In genomic region chr11:210122-210802, GRCh38 we compare ENCODE assay signal across 8 cellular contexts. TPM values are rescaled to one million over a fixed set of nuclear protein-coding genes. Genes with fewer than 3 reads are reported as not detected.
DNase-seq lines count a peak whose midpoint lies in the region; ATAC-seq and TF ChIP-seq lines count a peak whose summit lies in the region.

No MANE protein-coding gene starts in this region.

- H3K36me3 ChIP-seq in SJCRH30: peaks cover 53% of the 10 kb centered on the region

- peak overlapping the region; percentile 88; the same call in 1 of the 2 replicates for H3K4me3 ChIP-seq in SJCRH30
- peak overlapping the region; percentile 99 for H3K4me3 ChIP-seq in epithelial cell of proximal tubule (ENCODE audit: low read depth, low read length)
- H3K4me3 ChIP-seq in retinal pigment epithelial cell (ENCODE audit: low read length): peak overlapping the region; percentile 92

- H3K27ac ChIP-seq in SJCRH30: peak overlapping the region; percentile 43

- peaks cover 12% of the 10 kb centered on the region for H3K4me1 ChIP-seq in SJCRH30

- DNase-seq in GM04504 (ENCODE audit: low read depth) (peak; percentile 60), SJCRH30 (peak in 1 of 2 experiments; percentile 34), epithelial cell of proximal tubule (ENCODE audit: low read depth) (peak; percentile 25), retinal pigment epithelial cell (ENCODE audit: low read depth) (peak; percentile 17), NCI-H774 (lab: John Stamatoyannopoulos, UW) (no peak)

- H3K27me3 ChIP-seq in SJCRH30: no peaks in the 10 kb centered on the region

- ATAC-seq in HG03025 (IDR thresholded peaks at IDR 0.05; ENCODE audit: low FRiP score, unreplicated experiment): no peak
- ATAC-seq in HG03280 (IDR thresholded peaks at IDR 0.05; ENCODE audit: unreplicated experiment): no peak
- no peak for ATAC-seq in GM21576 (IDR thresholded peaks at IDR 0.05; ENCODE audit: unreplicated experiment)

- H3K9me3 ChIP-seq in SJCRH30 (replicated peaks): no peaks in the 10 kb centered on the region

- TF ChIP-seq CTCF in epithelial cell of proximal tubule (conservative IDR thresholded peaks at IDR 0.05; ENCODE audit: low read depth, low read length) (no peak), retinal pigment epithelial cell (conservative IDR thresholded peaks at IDR 0.05; ENCODE audit: low read depth, low read length) (no peak)

RNA-seq across cellular contexts. Expression of gene RIC8A, which starts 2.8 kb away (rescaled TPM):
- 98.3 and 106 TPM in 2 replicates for total RNA-seq in SJCRH30 (2014; rRNA removed; shearing (Covaris generic))
- 116 and 143 TPM in 2 replicates for total RNA-seq in epithelial cell of proximal tubule

RNA-seq across cellular contexts. Expression of gene BET1L, which starts 3.1 kb away (rescaled TPM):
- 20.8 and 22.6 TPM in 2 replicates for total RNA-seq in SJCRH30 (2014; rRNA removed; shearing (Covaris generic))
- 15.2 and 23.7 TPM in 2 replicates for total RNA-seq in epithelial cell of proximal tubule

RNA-seq across cellular contexts. Expression of gene SCGB1C1, which starts 17.4 kb away (rescaled TPM):
- not detected in 2 replicates for total RNA-seq in SJCRH30 (2014; rRNA removed; shearing (Covaris generic))
- total RNA-seq in epithelial cell of proximal tubule: not detected in 2 replicates

RNA-seq across cellular contexts. Expression of gene SIRT3, which starts 25.9 kb away (rescaled TPM):
- 11.0 and 17.2 TPM in 2 replicates for total RNA-seq in SJCRH30 (2014; rRNA removed; shearing (Covaris generic))
- 5.5 and 11.8 TPM in 2 replicates for total RNA-seq in epithelial cell of proximal tubule

RNA-seq across cellular contexts. Expression of gene PSMD13, which starts 26.5 kb away (rescaled TPM):
- total RNA-seq in SJCRH30 (2014; rRNA removed; shearing (Covaris generic)): 127 and 131 TPM in 2 replicates
- 222 and 249 TPM in 2 replicates for total RNA-seq in epithelial cell of proximal tubule
